ENCODE assay signal across 27 cellular contexts in the genomic region with DNA sequence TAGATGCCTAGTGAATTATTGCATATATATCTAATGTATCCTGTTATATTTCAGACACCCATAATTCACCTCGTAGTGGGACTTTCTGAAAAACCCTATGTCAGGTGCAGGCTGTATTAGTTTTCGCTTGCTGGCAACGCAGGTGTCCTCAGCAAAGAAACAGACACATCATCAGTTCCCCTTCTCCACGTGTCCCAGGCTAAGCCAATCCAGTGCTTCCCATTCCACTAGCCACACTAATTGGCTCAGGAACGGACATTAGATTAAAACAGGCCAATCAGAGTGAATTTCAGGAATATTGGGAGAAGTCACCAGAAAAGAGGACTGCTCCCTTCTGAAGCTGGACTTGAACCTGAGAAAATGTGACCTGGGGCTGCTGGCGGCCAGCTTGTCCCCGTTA.
"Had no signal": no experiment of that assay in that cellular context is flagged by ENCODE, and none has a peak within 500 bp of the region (broad histone marks: within the 10 kb centered on the region; RNA-seq: fewer than 3 reads in every experiment).

No MANE protein-coding gene starts in this region.

- DNase-seq: activated B cell treated with CpG ODN at 0.5 μM for 24 hours; activated CD4-positive, alpha-beta T cell treated with anti-CD3 and anti-CD28 coated beads for 48 hours; activated CD4-positive, alpha-beta T cell treated with anti-CD3 and anti-CD28 coated beads, Interleukin-2, amount 50 U/mL, for 1 hour; activated CD4-positive, alpha-beta T cell treated with anti-CD3 and anti-CD28 coated beads, Interleukin-2, amount 50 U/mL, for 48 hours; activated CD8-positive, alpha-beta memory T cell treated with anti-CD3 and anti-CD28 coated beads for 24 hours; activated CD8-positive, alpha-beta T cell treated with anti-CD3 and anti-CD28 coated beads for 36 hours; activated gamma-delta T cell; activated naive CD4-positive, alpha-beta T cell; activated naive CD4-positive, alpha-beta T cell treated with anti-CD3 and anti-CD28 coated beads, Interleukin-2, amount 10 ng/mL, durations not matched to agents 7 days and 5 days; activated naive CD8-positive, alpha-beta T cell treated with anti-CD3 and anti-CD28 coated beads, Interleukin-2, amount 10 ng/mL, durations not matched to agents 7 days and 5 days; activated T-cell treated with anti-CD3 and anti-CD28 coated beads, Interleukin-2, amount 50 U/mL, for 4 hours; central memory CD4-positive, alpha-beta T cell; cerebellar nuclear complex; colonic mucosa; effector CD8-positive, alpha-beta T cell; foreskin fibroblast; head of caudate nucleus; hippocampal formation; T1000; WERI-Rb-1 had no signal

- H3K4me1 ChIP-seq: ascending aorta, breast epithelium, colonic mucosa had no signal

- ATAC-seq: activated CD4-positive, CD25-positive, alpha-beta regulatory T cell treated with anti-CD3 and anti-CD28 coated beads, Interleukin-2, amount 50 U/mL, for 24 hours; activated CD8-positive, alpha-beta T cell treated with anti-CD3 and anti-CD28 coated beads for 36 hours; activated naive CD4-positive, alpha-beta T cell treated with anti-CD3 and anti-CD28 coated beads, Interleukin-2, amount 50 U/mL, for 72 hours; activated T-cell treated with anti-CD3 and anti-CD28 coated beads, Interleukin-2, amount 50 U/mL, for 4 hours; activated T-helper 17 cell treated with anti-CD3 and anti-CD28 coated beads, Interleukin-2, amount 50 U/mL, for 72 hours; esophagus mucosa had no signal

- H3K27ac ChIP-seq: ascending aorta, breast epithelium, cardiac muscle cell, colonic mucosa, WERI-Rb-1 had no signal

- H3K27me3 ChIP-seq: ascending aorta, colonic mucosa had no signal

- H3K4me3 ChIP-seq: ascending aorta, breast epithelium, cardiac muscle cell, colonic mucosa had no signal

- H3K9me3 ChIP-seq: ascending aorta, breast epithelium, colonic mucosa had no signal

- H3K36me3 ChIP-seq: ascending aorta, breast epithelium, cardiac muscle cell, colonic mucosa, WERI-Rb-1 had no signal
